In the genomic region with DNA sequence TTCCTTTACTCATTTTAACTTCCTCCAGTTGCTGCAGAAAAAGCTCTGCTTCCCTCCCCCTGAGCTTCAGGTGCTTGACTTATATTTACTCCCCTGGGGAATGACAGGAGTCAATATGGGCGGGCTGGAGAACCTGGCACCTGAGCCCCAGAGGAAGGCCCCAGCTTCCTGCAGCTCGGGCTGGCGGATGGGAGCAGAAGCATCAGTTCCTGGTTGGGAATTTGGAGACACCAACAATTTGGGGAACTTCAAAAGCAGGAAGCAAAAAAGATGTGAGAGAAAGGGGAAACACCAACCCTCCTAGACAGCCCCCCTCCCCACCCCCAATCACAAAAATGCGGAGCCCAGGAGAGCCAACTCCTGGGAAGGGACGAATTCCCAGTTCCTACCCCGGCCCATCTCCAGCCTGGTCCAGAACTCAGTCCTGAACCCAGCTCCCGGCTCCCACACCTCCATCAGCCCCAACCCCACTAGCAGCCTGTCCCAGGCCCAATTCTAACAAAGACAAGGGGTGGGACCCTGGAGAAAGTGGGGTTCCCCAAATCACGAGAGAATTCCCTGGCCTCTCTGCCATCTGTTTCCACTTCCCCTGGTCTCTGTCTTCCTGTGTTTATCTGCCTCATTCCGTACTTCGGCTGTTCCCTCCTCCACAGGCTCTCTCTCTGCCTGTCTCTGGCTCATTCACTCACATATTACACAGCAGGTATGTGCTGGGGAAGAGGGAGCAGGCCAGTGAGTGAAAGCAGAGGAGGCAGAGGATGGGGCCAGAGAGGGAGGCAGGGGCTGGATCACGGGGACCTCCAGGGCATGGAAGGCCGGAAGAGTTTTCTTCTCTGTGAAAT, we compare ENCODE assay signal across 12 cellular contexts. TPM values are rescaled to one million over a fixed set of nuclear protein-coding genes. Genes with fewer than 3 reads are reported as not detected.
DNase-seq lines count a peak whose midpoint lies in the region; ATAC-seq and TF ChIP-seq lines count a peak whose summit lies in the region.
"Had no signal": no experiment of that assay in that cellular context is flagged by ENCODE, and none has a peak within 500 bp of the region (broad histone marks: within the 10 kb centered on the region; RNA-seq: fewer than 3 reads in every experiment).

No MANE protein-coding gene starts in this region.

- no peak overlapping the region for H3K23ac ChIP-seq in IMR-90 (ENCODE audit: low read depth, low read length)

- no peak overlapping the region for H4K5ac ChIP-seq in IMR-90 (ENCODE audit: low read depth, low read length)

- no peak overlapping the region for H2AFZ ChIP-seq in IMR-90 (replicated peaks; ENCODE audit: low read length, poor library complexity)

- no peak overlapping the region for H3K18ac ChIP-seq in IMR-90 (ENCODE audit: low read depth, low read length)

- ATAC-seq in CD4-positive, alpha-beta T cell (ENCODE audit: poor library complexity), result no peak
- ATAC-seq in IMR-90 (ENCODE audit: low read depth), result peak; percentile 32; the same call in 1 of the 2 replicates
- ATAC-seq in GM19035 (IDR thresholded peaks at IDR 0.05; ENCODE audit: unreplicated experiment), result no peak

- no peak overlapping the region for H2BK5ac ChIP-seq in IMR-90 (ENCODE audit: low read depth, low read length, poor library complexity, severe bottlenecking)

- no peak overlapping the region for H2AK5ac ChIP-seq in IMR-90 (ENCODE audit: low read depth, low read length)

- no peak overlapping the region for H3K56ac ChIP-seq in IMR-90 (ENCODE audit: extremely low read depth, insufficient read depth, low read length)

- no peak overlapping the region for H3K14ac ChIP-seq in IMR-90 (replicated peaks; ENCODE audit: low read depth, low read length)

- H3K9ac ChIP-seq in IMR-90 (ENCODE audit: low read depth, low read length), result no peak overlapping the region
- H3K9ac ChIP-seq in endodermal cell (ENCODE audit: extremely low read depth, low read length, poor library complexity, severe bottlenecking), result no peak overlapping the region

- peak overlapping the region; percentile 39 for H3K4me3 Mint-ChIP-seq in CD4-positive, alpha-beta T cell
- no peak overlapping the region for H3K4me3 Mint-ChIP-seq in endodermal cell
- H3K4me3 Mint-ChIP-seq in nephron progenitor cell, result peak overlapping the region; percentile 47

- H2BK120ac ChIP-seq in IMR-90 (ENCODE audit: low read depth, low read length), result no peak overlapping the region

- no peaks in the 10 kb centered on the region for H3K36me3 ChIP-seq in IMR-90 (ENCODE audit: control insufficient read depth, insufficient read depth, low read length)
- no peaks in the 10 kb centered on the region for H3K36me3 ChIP-seq in endodermal cell (ENCODE audit: control insufficient read depth, insufficient read depth, low read length)
- H3K36me3 ChIP-seq in stomach, result no peaks in the 10 kb centered on the region

- CTCF ChIA-PET in CD4-positive, alpha-beta T cell (lab: Charles Lee), result interaction anchor here (0.5 to 1.0 kb wide), 4 partner anchors 13 to 85 kb away, joined by 3 to 6 read pairs (median 4); no protein-coding TSS in a partner anchor
- CTCF ChIA-PET in IMR-90 (lab: Yijun Ruan, JAX), result interaction anchor here (1.4 to 1.6 kb wide), 2 partner anchors 21 to 79 kb away, joined by 3 to 4 read pairs; no protein-coding TSS in a partner anchor

- no peak overlapping the region for H3K4me2 ChIP-seq in IMR-90 (ENCODE audit: low read depth, low read length)

- TF ChIP-seq POLR2A in IMR-90 (IDR thresholded peaks at IDR 0.05; ENCODE audit: low read depth, low read length) (no peak), stomach (IDR thresholded peaks at IDR 0.05) (no peak)

- H2BK20ac ChIP-seq in IMR-90 (ENCODE audit: low read depth, low read length), result no peak overlapping the region

- WGBS in IMR-90 (ENCODE audit: extremely low coverage in 2 of 2, insufficient read length in 1 of 2), 2 experiments, result no CpG with 5 or more reads among the region's 12 CpGs
- WGBS in endodermal cell (ENCODE audit: insufficient coverage in 1 of 2, insufficient read length in 1 of 2), 2 experiments, result 73 to 82% methylated on average over 4 to 12 of the region's 12 CpGs
- 48 to 62% (median 56%) methylated on average over 11 to 12 of the region's 12 CpGs for WGBS in stomach, 5 donors

- H3K27ac Mint-ChIP-seq in CD4-positive, alpha-beta T cell, result peak overlapping the region; percentile 88
- peak overlapping the region; percentile 31 for H3K27ac Mint-ChIP-seq in endodermal cell
- peak overlapping the region; percentile 68 for H3K27ac Mint-ChIP-seq in nephron progenitor cell

- no peak overlapping the region for H2BK15ac ChIP-seq in IMR-90 (ENCODE audit: low read depth, low read length)

- BruUV-seq in IMR-90 (replicated peaks; lab: Mats Ljungman, UMichigan), result no TSS peak

- POLR2A ChIA-PET in CD4-positive, alpha-beta T cell (lab: Charles Lee), result interaction anchor here (0.6 to 1.5 kb wide), 2 partner anchors 86 to 135 kb away, joined by 3 to 5 read pairs; no protein-coding TSS in a partner anchor
- POLR2A ChIA-PET in IMR-90 (lab: Charles Lee; ENCODE audit: unreplicated experiment), result no interaction called here

- H3K4me1 Mint-ChIP-seq in CD4-positive, alpha-beta T cell (ENCODE audit: low read depth), result peaks cover 24% of the 10 kb centered on the region
- H3K4me1 Mint-ChIP-seq in endodermal cell (peaks cover 27% of the 10 kb centered on the region), nephron progenitor cell (peaks cover 57% of the 10 kb centered on the region)

- no peaks in the 10 kb centered on the region for H3K27me3 Mint-ChIP-seq in CD4-positive, alpha-beta T cell
- H3K27me3 Mint-ChIP-seq in endodermal cell (ENCODE audit: insufficient read depth) (peaks cover 5% of the 10 kb centered on the region), nephron progenitor cell (ENCODE audit: low read depth, poor library complexity) (peaks cover 6% of the 10 kb centered on the region)

- H4K8ac ChIP-seq in IMR-90 (ENCODE audit: low read depth in 2 of 2, low read length in 2 of 2), result no peak overlapping the region

- no peak for DNase-seq in CD4-positive, alpha-beta T cell
- DNase-seq in IMR-90, result no peak
- DNase-seq in endodermal cell, result peak; percentile 76
- no peak for DNase-seq in nephron progenitor cell
- no peak for DNase-seq in anterior cingulate cortex (lab: John Stamatoyannopoulos, UW)
- no peak for DNase-seq in stomach
- no peak for DNase-seq in OCI-M1 (lab: John Stamatoyannopoulos, UW)
- DNase-seq: activated CD4-positive, alpha-beta T cell treated with anti-CD3 and anti-CD28 coated beads, Interleukin-2, amount 50 U/mL, for 4 hours; amniotic stem cell; NCI-H1105; small intestine had no signal

- no peaks in the 10 kb centered on the region for H4K20me1 ChIP-seq in IMR-90 (ENCODE audit: insufficient read depth, low read length)

- no peak overlapping the region for H3K4ac ChIP-seq in IMR-90 (ENCODE audit: low read depth, low read length)

- no peak overlapping the region for H2AK9ac ChIP-seq in IMR-90 (replicated peaks; ENCODE audit: low read depth, low read length, poor library complexity)

- H3K27ac ChIP-seq in CD4-positive, alpha-beta T cell (ENCODE audit: low read depth, low read length), result no peak overlapping the region
- H3K27ac ChIP-seq in IMR-90 (ENCODE audit: insufficient read depth, low read length) (no peak overlapping the region), endodermal cell (ENCODE audit: low read depth, low read length) (no peak overlapping the region), stomach (peak overlapping the region in 2 of 5 donors; percentile 8 to 32)

- H3K9me1 ChIP-seq in IMR-90 (ENCODE audit: insufficient read depth, low read length), result no peaks in the 10 kb centered on the region

- H3K4me1 ChIP-seq in IMR-90 (ENCODE audit: control insufficient read depth, insufficient read depth, low read length) (no peaks in the 10 kb centered on the region), endodermal cell (ENCODE audit: control insufficient read depth, insufficient read depth, low read length) (no peaks in the 10 kb centered on the region), stomach (peaks cover 0 to 18% (median 7%) of the 10 kb centered on the region in 4 donors)

- no peak for TF ChIP-seq RAD21 in IMR-90 (IDR thresholded peaks at IDR 0.05; ENCODE audit: low read length)

- H3K9me3 Mint-ChIP-seq in CD4-positive, alpha-beta T cell, result no peaks in the 10 kb centered on the region
- no peaks in the 10 kb centered on the region for H3K9me3 Mint-ChIP-seq in endodermal cell
- H3K9me3 Mint-ChIP-seq in nephron progenitor cell, result no peaks in the 10 kb centered on the region

- intact Hi-C loops in CD4-positive, alpha-beta T cell (cut with DNase I, micrococcal nuclease), result no loop called here
- intact Hi-C loops in IMR-90 (cut with micrococcal nuclease) (no loop called here), stomach (cut with DNase I; ENCODE audit: low total_unique reads) (no loop called here)

- no peak for TF ChIP-seq CTCF in CD4-positive, alpha-beta T cell (IDR thresholded peaks at IDR 0.05)
- TF ChIP-seq CTCF in IMR-90 (conservative IDR thresholded peaks at IDR 0.05; ENCODE audit: low read depth, low read length), result no peak
- no peak for TF ChIP-seq CTCF in endodermal cell (conservative IDR thresholded peaks at IDR 0.05)
- no peak for TF ChIP-seq CTCF in nephron progenitor cell (IDR thresholded peaks at IDR 0.05)
- TF ChIP-seq CTCF in stomach (IDR thresholded peaks at IDR 0.05), result no peak

- H3K79me1 ChIP-seq in IMR-90 (ENCODE audit: low read depth in 1 of 2, low read length in 2 of 2), result no peaks in the 10 kb centered on the region

- no peaks in the 10 kb centered on the region for H3K9me3 ChIP-seq in CD4-positive, alpha-beta T cell (ENCODE audit: control insufficient read depth, low read length)
- H3K9me3 ChIP-seq in IMR-90 (ENCODE audit: control insufficient read depth, insufficient read depth, low read length), result no peaks in the 10 kb centered on the region
- no peaks in the 10 kb centered on the region for H3K9me3 ChIP-seq in endodermal cell (ENCODE audit: control insufficient read depth, low read length)
- H3K9me3 ChIP-seq in stomach, result no peaks in the 10 kb centered on the region

- H3K4me3 ChIP-seq in IMR-90 (ENCODE audit: insufficient read depth, low read depth, low read length), result no peak overlapping the region
- no peak overlapping the region for H3K4me3 ChIP-seq in endodermal cell (ENCODE audit: low read length)
- H3K4me3 ChIP-seq in stomach, result no peak overlapping the region

- H3K36me3 Mint-ChIP-seq in CD4-positive, alpha-beta T cell (ENCODE audit: low read depth), result no peaks in the 10 kb centered on the region
- no peaks in the 10 kb centered on the region for H3K36me3 Mint-ChIP-seq in endodermal cell (ENCODE audit: low read depth)
- H3K36me3 Mint-ChIP-seq in nephron progenitor cell (ENCODE audit: low read depth), result no peaks in the 10 kb centered on the region

- dilution Hi-C loops in IMR-90 (cut with HindIII; ENCODE audit: low sequenced_read_pairs, unreplicated experiment), result no loop called here

- no peak overlapping the region for H4K91ac ChIP-seq in IMR-90 (ENCODE audit: insufficient read depth, low read depth, low read length)

- H3K27me3 ChIP-seq in CD4-positive, alpha-beta T cell (ENCODE audit: control insufficient read depth, insufficient read depth, low read length), result no peaks in the 10 kb centered on the region
- H3K27me3 ChIP-seq in IMR-90 (ENCODE audit: control insufficient read depth, insufficient read depth, low read length), result peaks cover 36% of the 10 kb centered on the region
- no peaks in the 10 kb centered on the region for H3K27me3 ChIP-seq in endodermal cell (ENCODE audit: control insufficient read depth, insufficient read depth, low read length, poor library complexity, severe bottlenecking)
- peaks cover 0 to 63% (median 0%) of the 10 kb centered on the region in 3 donors for H3K27me3 ChIP-seq in stomach

- in situ Hi-C loops in IMR-90 (cut with MboI; ENCODE audit: low sequenced_read_pairs), result loop anchor here (25.0 kb wide), 1 partner anchor 219 kb away; no protein-coding TSS in a partner anchor

- no peak for TF ChIP-seq EP300 in stomach (IDR thresholded peaks at IDR 0.05)

RNA-seq across cellular contexts. Expression of gene ASGR2, which starts 16.2 kb away (rescaled TPM):
- total RNA-seq in CD4-positive, alpha-beta T cell, result under 1 TPM; 0.20 to 0.36 TPM
- not detected in 2 replicates for total RNA-seq in IMR-90 (2012; rRNA removed)
- polyA plus RNA-seq in IMR-90 (2012; rRNA removed), result not detected in 2 replicates
- polyA plus RNA-seq in IMR-90 (2012; cell fraction: cytosol; rRNA removed), result not detected in 2 replicates
- not detected in 2 replicates for polyA plus RNA-seq in IMR-90 (2012; cell fraction: nucleus; rRNA removed; ENCODE audit: low replicate concordance)
- total RNA-seq in endodermal cell, result under 1 TPM in 1 of 2 donors, not detected in 1; 0.44 TPM
- polyA plus RNA-seq in endodermal cell (2013, experiment 1 of 2), result 0.46 TPM
- 0.41 TPM for polyA plus RNA-seq in endodermal cell (2013, experiment 2 of 2)
- total RNA-seq in stomach, result 1 to 10 TPM in 2 of 5 donors, not detected in 3; 1.4 to 2.2 TPM
- polyA plus RNA-seq in stomach, result under 1 TPM in 1 of 3 donors, not detected in 2; 0.73 TPM

RNA-seq across cellular contexts. Expression of gene ASGR1, which starts 48.3 kb away (rescaled TPM):
- under 1 TPM; 0.64 to 0.85 TPM for total RNA-seq in CD4-positive, alpha-beta T cell
- total RNA-seq in IMR-90 (2012; rRNA removed), result 1.3 and 1.9 TPM in 2 replicates
- 3.8 and 4.2 TPM in 2 replicates for polyA plus RNA-seq in IMR-90 (2012; rRNA removed)
- polyA plus RNA-seq in IMR-90 (2012; cell fraction: cytosol; rRNA removed), result 2.6 and 2.9 TPM in 2 replicates
- 17.1 and 47.7 TPM in 2 replicates for polyA plus RNA-seq in IMR-90 (2012; cell fraction: nucleus; rRNA removed; ENCODE audit: low replicate concordance)
- total RNA-seq in endodermal cell, result 10 to 100 TPM in 1 of 2 donors, 1 to 10 TPM in 1; 6.8 to 14.2 TPM
- 16.5 TPM for polyA plus RNA-seq in endodermal cell (2013, experiment 1 of 2)
- polyA plus RNA-seq in endodermal cell (2013, experiment 2 of 2), result 17.6 TPM
- total RNA-seq in stomach, result under 1 TPM in 2 of 5 donors, not detected in 3; 0.87 to 0.92 TPM
- 1 to 10 TPM; 1.9 to 6.0 (median 2.5) TPM for polyA plus RNA-seq in stomach

RNA-seq across cellular contexts. Expression of gene CLEC10A, which starts 50.8 kb away (rescaled TPM):
- under 1 TPM; 0.59 to 0.96 TPM for total RNA-seq in CD4-positive, alpha-beta T cell
- total RNA-seq in IMR-90 (2012; rRNA removed), result not detected in 2 replicates
- polyA plus RNA-seq in IMR-90 (2012; rRNA removed), result not detected in 2 replicates
- not detected in 2 replicates for polyA plus RNA-seq in IMR-90 (2012; cell fraction: cytosol; rRNA removed)
- not detected in 2 replicates for polyA plus RNA-seq in IMR-90 (2012; cell fraction: nucleus; rRNA removed; ENCODE audit: low replicate concordance)
- total RNA-seq in endodermal cell, result not detected
- 0.50 TPM for polyA plus RNA-seq in endodermal cell (2013, experiment 1 of 2)
- polyA plus RNA-seq in endodermal cell (2013, experiment 2 of 2), result 0.54 TPM
- total RNA-seq in stomach, result 1 to 10 TPM in 2 of 5 donors, not detected in 3; 1.2 to 4.8 TPM
- polyA plus RNA-seq in stomach, result 1 to 10 TPM in 2 of 3 donors, under 1 TPM in 1; 0.75 to 6.6 (median 2.2) TPM

Comparison
In these comparisons a context has a peak if more than half of its experiments do, and no peak if none do; other contexts are left out.
1. H3K27ac Mint-ChIP-seq: peak in every context shown above with its lines; median percentile 88 in CD4-positive, alpha-beta T cell; 68 in nephron progenitor cell; 31 in endodermal cell.